In the genomic region with DNA sequence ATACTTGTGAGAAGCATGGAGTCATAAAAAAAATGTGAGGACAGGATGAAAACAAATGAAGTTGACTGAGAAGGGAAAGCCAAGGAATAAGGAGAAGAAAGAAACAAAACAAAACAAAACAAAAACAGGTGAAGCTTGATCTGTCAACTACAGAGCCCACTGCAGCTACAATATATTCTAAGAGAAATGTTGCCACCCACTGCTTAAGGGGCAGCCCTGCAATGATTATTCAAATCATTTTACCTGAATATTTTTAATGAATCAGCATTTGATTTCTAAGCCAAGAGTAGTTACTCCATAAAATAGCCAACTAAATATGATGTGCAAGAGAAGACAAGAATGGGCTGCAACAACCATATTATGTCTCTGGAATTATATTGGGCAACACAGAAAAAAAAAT, we compare ENCODE assay signal across 27 cellular contexts.
DNase-seq lines count a peak whose midpoint lies in the region; ATAC-seq and TF ChIP-seq lines count a peak whose summit lies in the region.
"Had no signal": no experiment of that assay in that cellular context is flagged by ENCODE, and none has a peak within 500 bp of the region (broad histone marks: within the 10 kb centered on the region; RNA-seq: fewer than 3 reads in every experiment).

No MANE protein-coding gene starts in this region.

- H3K4me2 ChIP-seq in PC-3 (ENCODE audit: low read length), result no peak overlapping the region

- H3K4me3 ChIP-seq in PC-3 (ENCODE audit: low read length), result 0 out of 2 replicates have a peak overlapping the region, but pooled peaks have one; percentile 25
- H3K4me3 ChIP-seq in SJCRH30, result no peak overlapping the region
- H3K4me3 ChIP-seq: BLaER1 treated with 17β-estradiol and CSF1 and Interleukin-3, amounts not matched to agents 10 nM and 100 nM; transverse colon had no signal

- no peak overlapping the region for H3K9ac ChIP-seq in PC-3 (ENCODE audit: low read length)
- H3K9ac ChIP-seq: BLaER1 treated with 17β-estradiol and CSF1 and Interleukin-3, amounts not matched to agents 10 nM and 100 nM had no signal

- ATAC-seq in PC-3 (no peak), foreskin keratinocyte (peak; percentile 26), left colon (no peak)
- ATAC-seq in naive thymus-derived CD8-positive, alpha-beta T cell, result no peak
- ATAC-seq: activated CD4-positive, alpha-beta T cell treated with anti-CD3 and anti-CD28 coated beads for 36 hours; activated CD8-positive, alpha-beta memory T cell treated with anti-CD3 and anti-CD28 coated beads, Interleukin-2, amount 10 ng/mL, durations not matched to agents 7 days and 5 days; activated T-helper 17 cell treated with anti-CD3 and anti-CD28 coated beads, Interleukin-2, amount 50 U/mL, for 72 hours; left lobe of liver had no signal

- H3K27ac ChIP-seq in PC-3 (ENCODE audit: low read length), result no peak overlapping the region
- H3K27ac ChIP-seq in foreskin keratinocyte, result peak overlapping the region; percentile 44
- H3K27ac ChIP-seq in SJCRH30, result no peak overlapping the region
- H3K27ac ChIP-seq: 22Rv1; BLaER1 treated with 17β-estradiol and CSF1 and Interleukin-3, amounts not matched to agents 10 nM and 100 nM; transverse colon had no signal

- H3K4me1 ChIP-seq in PC-3 (ENCODE audit: insufficient read depth, low read length), result no peaks in the 10 kb centered on the region
- peaks cover 5% of the 10 kb centered on the region for H3K4me1 ChIP-seq in foreskin keratinocyte
- H3K4me1 ChIP-seq in SJCRH30, result no peaks in the 10 kb centered on the region
- H3K4me1 ChIP-seq: BLaER1 treated with 17β-estradiol and CSF1 and Interleukin-3, amounts not matched to agents 10 nM and 100 nM; transverse colon had no signal

- no peaks in the 10 kb centered on the region for H3K4me1 Mint-ChIP-seq in naive thymus-derived CD8-positive, alpha-beta T cell
- H3K4me1 Mint-ChIP-seq: activated CD4-positive, alpha-beta T cell treated with anti-CD3 and anti-CD28 coated beads for 36 hours; activated CD8-positive, alpha-beta memory T cell treated with anti-CD3 and anti-CD28 coated beads, Interleukin-2, amount 10 ng/mL, durations not matched to agents 7 days and 5 days; activated naive CD8-positive, alpha-beta T cell treated with anti-CD3 and anti-CD28 coated beads, Interleukin-2, amount 10 ng/mL, durations not matched to agents 7 days and 5 days; activated T-helper 17 cell treated with anti-CD3 and anti-CD28 coated beads, Interleukin-2, amount 50 U/mL, for 72 hours; endodermal cell; neural crest cell had no signal

- H4K20me1 ChIP-seq in PC-3 (ENCODE audit: low read length), result no peaks in the 10 kb centered on the region
- H4K20me1 ChIP-seq: BLaER1 treated with 17β-estradiol and CSF1 and Interleukin-3, amounts not matched to agents 10 nM and 100 nM had no signal

- intact Hi-C loops in PC-3 (cut with micrococcal nuclease), result no loop called here
- intact Hi-C loops in left colon (cut with DNase I, micrococcal nuclease), result no loop called here

- no peaks in the 10 kb centered on the region for H3K9me2 ChIP-seq in PC-3 (replicated peaks; ENCODE audit: low read length)

- H3K36me3 ChIP-seq in PC-3 (ENCODE audit: low read depth, low read length), result no peaks in the 10 kb centered on the region
- no peaks in the 10 kb centered on the region for H3K36me3 ChIP-seq in SJCRH30
- H3K36me3 ChIP-seq: BLaER1 treated with 17β-estradiol and CSF1 and Interleukin-3, amounts not matched to agents 10 nM and 100 nM; transverse colon had no signal

- H3K27me3 Mint-ChIP-seq in naive thymus-derived CD8-positive, alpha-beta T cell, result no peaks in the 10 kb centered on the region
- H3K27me3 Mint-ChIP-seq: activated CD4-positive, alpha-beta T cell treated with anti-CD3 and anti-CD28 coated beads for 36 hours; activated CD8-positive, alpha-beta memory T cell treated with anti-CD3 and anti-CD28 coated beads, Interleukin-2, amount 10 ng/mL, durations not matched to agents 7 days and 5 days; activated naive CD8-positive, alpha-beta T cell treated with anti-CD3 and anti-CD28 coated beads, Interleukin-2, amount 10 ng/mL, durations not matched to agents 7 days and 5 days; activated T-helper 17 cell treated with anti-CD3 and anti-CD28 coated beads, Interleukin-2, amount 50 U/mL, for 72 hours; progenitor cell of endocrine pancreas had no signal

- DNase-seq in DMS 273 (lab: John Stamatoyannopoulos, UW; ENCODE audit: unreplicated experiment) (peak; percentile 28), DMS 273 treated with DMSO at 0.1 percent for 48 hours (lab: John Stamatoyannopoulos, UW) (no peak), PC-3 (no peak), foreskin keratinocyte (peak in 1 of 2 donors; percentile 8), left colon (no peak), AG20443 (ENCODE audit: low spot score) (no peak), SJCRH30 (no peak)
- no peak for DNase-seq in naive thymus-derived CD8-positive, alpha-beta T cell
- DNase-seq: activated CD4-positive, alpha-beta T cell treated with anti-CD3 and anti-CD28 coated beads for 36 hours; activated CD8-positive, alpha-beta memory T cell treated with anti-CD3 and anti-CD28 coated beads, Interleukin-2, amount 10 ng/mL, durations not matched to agents 7 days and 5 days; activated naive CD8-positive, alpha-beta T cell treated with anti-CD3 and anti-CD28 coated beads, Interleukin-2, amount 10 ng/mL, durations not matched to agents 7 days and 5 days; endodermal cell; GF-D8; NCI-H1105 treated with DMSO at 0.1 percent for 48 hours; NCI-H2107; NCI-H510A; NK-92 treated with Interleukin-12 subunit alpha and Interleukin-12 subunit beta, amount 100 ng/mL, for 24 hours; stimulated activated CD4-positive, alpha-beta T cell treated with anti-CD3 and anti-CD28 coated beads, Interleukin-2, amount 100 ng/mL, for 24 hours; stimulated activated naive CD4-positive, alpha-beta T cell treated with Interleukin-2 at 50 U/mL for 16 hours; transverse colon had no signal

- CTCF ChIA-PET in PC-3 (lab: Charles Lee), result no interaction called here

- no peak overlapping the region for H3K27ac Mint-ChIP-seq in naive thymus-derived CD8-positive, alpha-beta T cell
- H3K27ac Mint-ChIP-seq: activated CD4-positive, alpha-beta T cell treated with anti-CD3 and anti-CD28 coated beads for 36 hours; activated CD8-positive, alpha-beta memory T cell treated with anti-CD3 and anti-CD28 coated beads, Interleukin-2, amount 10 ng/mL, durations not matched to agents 7 days and 5 days; activated naive CD8-positive, alpha-beta T cell treated with anti-CD3 and anti-CD28 coated beads, Interleukin-2, amount 10 ng/mL, durations not matched to agents 7 days and 5 days; activated T-helper 17 cell treated with anti-CD3 and anti-CD28 coated beads, Interleukin-2, amount 50 U/mL, for 72 hours; endodermal cell; mesothelial cell of epicardium; progenitor cell of endocrine pancreas had no signal

- H3F3A ChIP-seq in PC-3 (ENCODE audit: low read length, unreplicated experiment), result no peaks in the 10 kb centered on the region

- TF ChIP-seq CTCF in PC-3 (conservative IDR thresholded peaks at IDR 0.05; ENCODE audit: low read depth, low read length) (no peak), foreskin keratinocyte (conservative IDR thresholded peaks at IDR 0.05) (peak; percentile 59)

- H3K9me3 Mint-ChIP-seq in naive thymus-derived CD8-positive, alpha-beta T cell, result peaks cover 0 to 14% (median 3%) of the 10 kb centered on the region in 9 donors
- H3K9me3 Mint-ChIP-seq: activated naive CD8-positive, alpha-beta T cell treated with anti-CD3 and anti-CD28 coated beads, Interleukin-2, amount 10 ng/mL, durations not matched to agents 7 days and 5 days; endodermal cell; mesothelial cell of epicardium; neural crest cell had no signal

- H3K27me3 ChIP-seq in PC-3 (ENCODE audit: low read length) (no peaks in the 10 kb centered on the region), foreskin keratinocyte (no peaks in the 10 kb centered on the region), SJCRH30 (no peaks in the 10 kb centered on the region)
- H3K27me3 ChIP-seq: BLaER1 treated with 17β-estradiol and CSF1 and Interleukin-3, amounts not matched to agents 10 nM and 100 nM; transverse colon had no signal

- H3K36me3 Mint-ChIP-seq in naive thymus-derived CD8-positive, alpha-beta T cell, result no peaks in the 10 kb centered on the region
- H3K36me3 Mint-ChIP-seq: activated CD8-positive, alpha-beta memory T cell treated with anti-CD3 and anti-CD28 coated beads, Interleukin-2, amount 10 ng/mL, durations not matched to agents 7 days and 5 days; activated naive CD8-positive, alpha-beta T cell treated with anti-CD3 and anti-CD28 coated beads, Interleukin-2, amount 10 ng/mL, durations not matched to agents 7 days and 5 days; mesothelial cell of epicardium had no signal

- H3K9me3 ChIP-seq in PC-3 (ENCODE audit: low read length) (0 out of 2 replicates have a peak, but pooled peaks cover 9% of the 10 kb centered on the region), SJCRH30 (replicated peaks) (no peaks in the 10 kb centered on the region; the same call in 1 of the 2 replicates)
- H3K9me3 ChIP-seq: BLaER1 treated with 17β-estradiol and CSF1 and Interleukin-3, amounts not matched to agents 10 nM and 100 nM; transverse colon had no signal

- no TSS peak for BruUV-seq in PC-3 (replicated peaks; lab: Mats Ljungman, UMichigan)

- H3K4me3 Mint-ChIP-seq in naive thymus-derived CD8-positive, alpha-beta T cell, result no peak overlapping the region
- H3K4me3 Mint-ChIP-seq: activated CD4-positive, alpha-beta T cell treated with anti-CD3 and anti-CD28 coated beads for 36 hours; activated CD8-positive, alpha-beta memory T cell treated with anti-CD3 and anti-CD28 coated beads, Interleukin-2, amount 10 ng/mL, durations not matched to agents 7 days and 5 days; activated naive CD8-positive, alpha-beta T cell treated with anti-CD3 and anti-CD28 coated beads, Interleukin-2, amount 10 ng/mL, durations not matched to agents 7 days and 5 days; activated T-helper 17 cell treated with anti-CD3 and anti-CD28 coated beads, Interleukin-2, amount 50 U/mL, for 72 hours; endodermal cell; mesothelial cell of epicardium; neural crest cell had no signal

- no peaks in the 10 kb centered on the region for H3K79me2 ChIP-seq in PC-3 (ENCODE audit: low read length)

- POLR2A ChIA-PET in PC-3 (lab: Charles Lee; ENCODE audit: unreplicated experiment), result interaction anchor here (0.6 kb wide), 1 partner anchor 1129 kb away, joined by 3 read pairs; no protein-coding TSS in a partner anchor
- POLR2A ChIA-PET in naive thymus-derived CD8-positive, alpha-beta T cell (lab: Charles Lee), result no interaction called here

- H2AFZ ChIP-seq in PC-3 (ENCODE audit: low read length), result no peak overlapping the region
